ENCODE assay signal across 1 cellular context in the genomic region with DNA sequence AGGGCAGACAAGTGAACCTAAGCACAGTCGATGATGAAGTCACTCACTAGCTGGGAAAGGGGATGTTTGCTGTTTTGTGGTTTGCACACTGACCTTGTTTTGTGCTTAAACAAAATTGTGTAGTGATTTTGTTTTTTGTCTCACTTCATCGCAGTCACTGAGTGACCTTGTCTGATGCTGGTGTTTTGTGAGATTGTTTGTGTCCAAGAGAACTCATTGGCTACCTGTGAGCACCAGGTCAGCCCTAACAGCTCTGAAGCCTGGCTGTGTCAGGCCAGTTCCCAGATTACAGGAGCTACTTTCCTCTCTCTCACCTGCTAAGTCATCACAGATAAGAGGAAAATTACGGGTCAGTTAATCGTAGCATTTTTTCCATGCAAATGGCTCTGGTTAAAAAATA.
TF ChIP-seq lines count a peak whose summit lies in the region.

No MANE protein-coding gene starts in this region.

TF ChIP-seq in WTC11, 78 proteins besides CTCF, POLR2A, EP300 and RAD21 (continued from another document):
- TF ChIP-seq, protein P1, sequence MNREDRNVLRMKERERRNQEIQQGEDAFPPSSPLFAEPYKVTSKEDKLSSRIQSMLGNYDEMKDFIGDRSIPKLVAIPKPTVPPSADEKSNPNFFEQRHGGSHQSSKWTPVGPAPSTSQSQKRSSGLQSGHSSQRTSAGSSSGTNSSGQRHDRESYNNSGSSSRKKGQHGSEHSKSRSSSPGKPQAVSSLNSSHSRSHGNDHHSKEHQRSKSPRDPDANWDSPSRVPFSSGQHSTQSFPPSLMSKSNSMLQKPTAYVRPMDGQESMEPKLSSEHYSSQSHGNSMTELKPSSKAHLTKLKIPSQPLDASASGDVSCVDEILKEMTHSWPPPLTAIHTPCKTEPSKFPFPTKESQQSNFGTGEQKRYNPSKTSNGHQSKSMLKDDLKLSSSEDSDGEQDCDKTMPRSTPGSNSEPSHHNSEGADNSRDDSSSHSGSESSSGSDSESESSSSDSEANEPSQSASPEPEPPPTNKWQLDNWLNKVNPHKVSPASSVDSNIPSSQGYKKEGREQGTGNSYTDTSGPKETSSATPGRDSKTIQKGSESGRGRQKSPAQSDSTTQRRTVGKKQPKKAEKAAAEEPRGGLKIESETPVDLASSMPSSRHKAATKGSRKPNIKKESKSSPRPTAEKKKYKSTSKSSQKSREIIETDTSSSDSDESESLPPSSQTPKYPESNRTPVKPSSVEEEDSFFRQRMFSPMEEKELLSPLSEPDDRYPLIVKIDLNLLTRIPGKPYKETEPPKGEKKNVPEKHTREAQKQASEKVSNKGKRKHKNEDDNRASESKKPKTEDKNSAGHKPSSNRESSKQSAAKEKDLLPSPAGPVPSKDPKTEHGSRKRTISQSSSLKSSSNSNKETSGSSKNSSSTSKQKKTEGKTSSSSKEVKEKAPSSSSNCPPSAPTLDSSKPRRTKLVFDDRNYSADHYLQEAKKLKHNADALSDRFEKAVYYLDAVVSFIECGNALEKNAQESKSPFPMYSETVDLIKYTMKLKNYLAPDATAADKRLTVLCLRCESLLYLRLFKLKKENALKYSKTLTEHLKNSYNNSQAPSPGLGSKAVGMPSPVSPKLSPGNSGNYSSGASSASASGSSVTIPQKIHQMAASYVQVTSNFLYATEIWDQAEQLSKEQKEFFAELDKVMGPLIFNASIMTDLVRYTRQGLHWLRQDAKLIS (CRISPR knock-in tag; IDR thresholded peaks at IDR 0.05; ENCODE audit: borderline replicate concordance), result no peak
- TF ChIP-seq SOX15 (CRISPR knock-in tag; IDR thresholded peaks at IDR 0.05), result no peak
- TF ChIP-seq, protein P2, sequence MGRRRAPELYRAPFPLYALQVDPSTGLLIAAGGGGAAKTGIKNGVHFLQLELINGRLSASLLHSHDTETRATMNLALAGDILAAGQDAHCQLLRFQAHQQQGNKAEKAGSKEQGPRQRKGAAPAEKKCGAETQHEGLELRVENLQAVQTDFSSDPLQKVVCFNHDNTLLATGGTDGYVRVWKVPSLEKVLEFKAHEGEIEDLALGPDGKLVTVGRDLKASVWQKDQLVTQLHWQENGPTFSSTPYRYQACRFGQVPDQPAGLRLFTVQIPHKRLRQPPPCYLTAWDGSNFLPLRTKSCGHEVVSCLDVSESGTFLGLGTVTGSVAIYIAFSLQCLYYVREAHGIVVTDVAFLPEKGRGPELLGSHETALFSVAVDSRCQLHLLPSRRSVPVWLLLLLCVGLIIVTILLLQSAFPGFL (CRISPR knock-in tag; IDR thresholded peaks at IDR 0.05; ENCODE audit: borderline replicate concordance), result no peak
- TF ChIP-seq, protein P3, sequence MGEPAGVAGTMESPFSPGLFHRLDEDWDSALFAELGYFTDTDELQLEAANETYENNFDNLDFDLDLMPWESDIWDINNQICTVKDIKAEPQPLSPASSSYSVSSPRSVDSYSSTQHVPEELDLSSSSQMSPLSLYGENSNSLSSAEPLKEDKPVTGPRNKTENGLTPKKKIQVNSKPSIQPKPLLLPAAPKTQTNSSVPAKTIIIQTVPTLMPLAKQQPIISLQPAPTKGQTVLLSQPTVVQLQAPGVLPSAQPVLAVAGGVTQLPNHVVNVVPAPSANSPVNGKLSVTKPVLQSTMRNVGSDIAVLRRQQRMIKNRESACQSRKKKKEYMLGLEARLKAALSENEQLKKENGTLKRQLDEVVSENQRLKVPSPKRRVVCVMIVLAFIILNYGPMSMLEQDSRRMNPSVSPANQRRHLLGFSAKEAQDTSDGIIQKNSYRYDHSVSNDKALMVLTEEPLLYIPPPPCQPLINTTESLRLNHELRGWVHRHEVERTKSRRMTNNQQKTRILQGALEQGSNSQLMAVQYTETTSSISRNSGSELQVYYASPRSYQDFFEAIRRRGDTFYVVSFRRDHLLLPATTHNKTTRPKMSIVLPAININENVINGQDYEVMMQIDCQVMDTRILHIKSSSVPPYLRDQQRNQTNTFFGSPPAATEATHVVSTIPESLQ (CRISPR knock-in tag; IDR thresholded peaks at IDR 0.05), result no peak
- TF ChIP-seq ZBTB21 (CRISPR knock-in tag; IDR thresholded peaks at IDR 0.05; ENCODE audit: borderline replicate concordance), result no peak
TF ChIP-seq in WTC11: peak in this region for 0.
